In genomic region chr12:122860052-122860853, GRCh38 we compare ENCODE assay signal across 8 cellular contexts. TPM values are rescaled to one million over a fixed set of nuclear protein-coding genes. Genes with fewer than 3 reads are reported as not detected.
DNase-seq lines count a peak whose midpoint lies in the region; ATAC-seq, FAIRE-seq and TF ChIP-seq lines count a peak whose summit lies in the region.

No MANE protein-coding gene starts in this region.

- H3K4me1 ChIP-seq in A549 = no peaks in the 10 kb centered on the region

- TF ChIP-seq CTCF in A549 (IDR thresholded peaks at IDR 0.05) (peak; percentile 93), WI38 (IDR thresholded peaks at IDR 0.05; ENCODE audit: low read depth, low read length) (peak; percentile 78), brain microvascular endothelial cell (IDR thresholded peaks at IDR 0.05; ENCODE audit: low read depth, low read length, missing control alignments) (peak; percentile 94)

- no peak overlapping the region for H3K4me3 ChIP-seq in A549
- H3K4me3 ChIP-seq in WI38 (ENCODE audit: low read depth, low read length) = no peak overlapping the region
- H3K4me3 ChIP-seq in brain microvascular endothelial cell (ENCODE audit: low read depth, low read length) = no peak overlapping the region

- TF ChIP-seq RAD21 in A549 (conservative IDR thresholded peaks at IDR 0.05 in 1 of 2, IDR thresholded peaks at IDR 0.05 in 1 of 2) = peak; percentile 96 to 98

- H3K4me1 Mint-ChIP-seq in immature natural killer cell = peaks cover 0 to 13% of the 10 kb centered on the region in 2 donors

- H3K36me3 ChIP-seq in brain microvascular endothelial cell (replicated peaks) = peaks cover 8% of the 10 kb centered on the region

- H3K4me3 Mint-ChIP-seq in immature natural killer cell = no peak overlapping the region

- no peaks in the 10 kb centered on the region for H3K27me3 ChIP-seq in brain microvascular endothelial cell (replicated peaks)

- ATAC-seq in A549 (peak; percentile 63 to 87), GM18867 (IDR thresholded peaks at IDR 0.05; ENCODE audit: unreplicated experiment) (peak; percentile 35), GM19035 (IDR thresholded peaks at IDR 0.05; ENCODE audit: unreplicated experiment) (no peak)

- POLR2A ChIA-PET in A549 (lab: Yijun Ruan, JAX) = interaction anchor here (0.6 to 0.7 kb wide), 2 partner anchors 43 to 114 kb away, joined by 3 to 4 read pairs; no protein-coding TSS in a partner anchor

- in situ Hi-C loops in brain microvascular endothelial cell (cut with HindIII; ENCODE audit: low pct_ligation_motif_present, low sequenced_read_pairs) = no loop called here

- CTCF ChIA-PET in A549 (lab: Yijun Ruan, JAX) = interaction anchor here (0.6 to 18.6 kb wide), 58 partner anchors 8 to 781 kb away, joined by 3 to 522 read pairs (median 5); partner anchors contain the start of genes ABCB9 and HIP1R

- H3K9me3 Mint-ChIP-seq in immature natural killer cell = no peaks in the 10 kb centered on the region

- H3K4me2 ChIP-seq in A549 = no peak overlapping the region

- peak; percentile 61 for FAIRE-seq in A549 (lab: Jason Lieb, UNC)

- H3K27me3 Mint-ChIP-seq in immature natural killer cell (ENCODE audit: low read depth in 3 of 3) = peaks cover 12 to 22% (median 14%) of the 10 kb centered on the region in 3 donors

- H3K27ac Mint-ChIP-seq in immature natural killer cell = peak overlapping the region in 2 of 6 donors; percentile 17 to 74

- 45% methylated on average over 27 of the region's 28 CpGs for WGBS in A549 (ENCODE audit: missing lambda C conversion rate)

- peak; percentile 72 to 83 for DNase-seq in A549 (ENCODE audit: low read depth in 1 of 2, low spot score in 1 of 2)
- DNase-seq in NCI-H2107 (lab: John Stamatoyannopoulos, UW) = peak; percentile 21
- peak; percentile 55 for DNase-seq in brain microvascular endothelial cell
- peak; percentile 74 to 81 (median 75) for DNase-seq in immature natural killer cell
- peak; percentile 88 for DNase-seq in stimulated activated CD4-positive, alpha-beta T cell treated with anti-CD3 and anti-CD28 coated beads, Interleukin-15, amount 100 ng/mL, for 24 hours

- no peaks in the 10 kb centered on the region for H3K9me3 ChIP-seq in A549

- peaks cover 4 to 10% (median 8%) of the 10 kb centered on the region in 3 donors for H3K36me3 Mint-ChIP-seq in immature natural killer cell

- TF ChIP-seq EP300 in A549 (IDR thresholded peaks at IDR 0.05) = no peak

- TF ChIP-seq POLR2A in A549 (IDR thresholded peaks at IDR 0.05; ENCODE audit: low read length) = no peak

- H3K27ac ChIP-seq in A549 (0 out of 6 replicates have a peak overlapping the region, but pooled peaks of 1 of the 2 experiments have one; percentile 20), brain microvascular endothelial cell (no peak overlapping the region)

TF ChIP-seq in A549, 52 proteins besides CTCF, POLR2A, EP300 and RAD21:
- TF ChIP-seq ESRRA (IDR thresholded peaks at IDR 0.05; ENCODE audit: borderline replicate concordance, low read length) (peak; percentile 75; the same call in 1 of the 2 replicates), JUN (IDR thresholded peaks at IDR 0.05) (no peak), TP53 (CRISPR knock-in tag; IDR thresholded peaks at IDR 0.05) (no peak), ATOH8 (CRISPR knock-in tag; IDR thresholded peaks at IDR 0.05; ENCODE audit: low read depth) (no peak), SMC3 (IDR thresholded peaks at IDR 0.05) (peak; percentile 95)

RNA-seq across cellular contexts. Expression of gene HIP1R, which starts 25.0 kb away (rescaled TPM):
- polyA plus RNA-seq in A549 (2011; rRNA removed) (9.0 and 10.3 TPM in 2 replicates), A549 (2017; fragmentation: RNase III; extraction: RNeasy Plus Mini Kit Qiagen cat#74134 plus additional on column Dnase treatment) (9.1 to 11.2 TPM (median 10.6 TPM) in 3 replicates), immature natural killer cell (10 to 100 TPM in 1 of 3 donors, 1 to 10 TPM in 2; 4.4 to 14.6 (median 5.1) TPM)
- polyA plus RNA-seq in A549 (2012; cell fraction: cytosol; rRNA removed) = 14.6 and 16.8 TPM in 2 replicates
- 85.5 and 100 TPM in 2 replicates for polyA plus RNA-seq in A549 (2012; cell fraction: nucleus; rRNA removed)
- polyA minus RNA-seq in A549 (2011; rRNA and poly(A)+ RNA removed) = 18.0 and 19.9 TPM in 2 replicates

RNA-seq across cellular contexts. Expression of gene VPS37B, which starts 35.7 kb away (rescaled TPM):
- polyA plus RNA-seq in A549 (2011; rRNA removed) (14.4 and 18.6 TPM in 2 replicates), A549 (2017; fragmentation: RNase III; extraction: RNeasy Plus Mini Kit Qiagen cat#74134 plus additional on column Dnase treatment) (16.0 to 17.0 TPM (median 16.2 TPM) in 3 replicates), immature natural killer cell (10 to 100 TPM; 39.5 to 70.1 (median 43.6) TPM)
- polyA plus RNA-seq in A549 (2012; cell fraction: cytosol; rRNA removed) = 21.2 and 21.5 TPM in 2 replicates
- 27.6 and 29.8 TPM in 2 replicates for polyA plus RNA-seq in A549 (2012; cell fraction: nucleus; rRNA removed)
- 12.1 and 14.6 TPM in 2 replicates for polyA minus RNA-seq in A549 (2011; rRNA and poly(A)+ RNA removed)

Comparison
In these comparisons a context has a peak if more than half of its experiments do, and no peak if none do; other contexts are left out.
1. DNase-seq: peak in every context shown above with its lines; median percentile 88 in stimulated activated CD4-positive, alpha-beta T cell treated with anti-CD3 and anti-CD28 coated beads, Interleukin-15, amount 100 ng/mL, for 24 hours; 78 in A549; 75 in immature natural killer cell; 55 in brain microvascular endothelial cell; 21 in NCI-H2107.